12 cellular contexts compared by ENCODE assay signal in the genomic region with DNA sequence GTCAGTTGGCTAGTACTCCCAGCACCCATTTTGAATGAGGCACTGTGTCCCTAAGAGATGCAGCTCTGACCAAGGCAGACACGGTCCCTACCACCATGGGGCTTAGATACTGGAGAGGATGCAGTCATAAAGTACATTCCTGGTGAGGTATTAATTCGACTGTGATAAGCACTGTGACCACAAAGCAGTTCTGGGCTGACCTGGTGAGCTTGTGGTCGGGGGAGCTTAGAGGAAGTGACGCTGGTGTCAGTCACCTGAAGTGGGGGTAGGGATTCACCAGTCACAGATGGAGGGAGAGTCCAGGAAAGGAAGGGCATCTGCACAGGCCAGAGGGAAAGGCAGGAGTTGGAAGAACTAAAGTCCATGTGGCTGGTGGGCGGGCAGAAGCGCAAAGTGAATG. TPM values are rescaled to one million over a fixed set of nuclear protein-coding genes. Genes with fewer than 3 reads are reported as not detected.
A peak's percentile ranks its signal among the peaks of the same experiment; 100 is the strongest.
DNase-seq lines count a peak whose midpoint lies in the region; ATAC-seq, FAIRE-seq and TF ChIP-seq lines count a peak whose summit lies in the region.
"Had no signal": no experiment of that assay in that cellular context is flagged by ENCODE, and none has a peak within 500 bp of the region (broad histone marks: within the 10 kb centered on the region; RNA-seq: fewer than 3 reads in every experiment).

No MANE protein-coding gene starts in this region.

- peaks cover 82% of the 10 kb centered on the region for H3K79me2 ChIP-seq in keratinocyte (ENCODE audit: control insufficient read depth, insufficient read depth, low read length)

- no peaks in the 10 kb centered on the region for H3K27me3 Mint-ChIP-seq in activated CD4-positive, alpha-beta memory T cell treated with anti-CD3 and anti-CD28 coated beads, Interleukin-2, amount 10 ng/mL, durations not matched to agents 7 days and 5 days

- no peak overlapping the region for H3K4me3 Mint-ChIP-seq in activated CD4-positive, alpha-beta memory T cell treated with anti-CD3 and anti-CD28 coated beads, Interleukin-2, amount 10 ng/mL, durations not matched to agents 7 days and 5 days

- no peaks in the 10 kb centered on the region for H4K20me1 ChIP-seq in keratinocyte (ENCODE audit: control insufficient read depth, extremely low read depth, insufficient read depth, low read length)

- H3K27me3 ChIP-seq in keratinocyte (ENCODE audit: control insufficient read depth, extremely low read depth, insufficient read depth, low read length) = no peaks in the 10 kb centered on the region
- no peaks in the 10 kb centered on the region for H3K27me3 ChIP-seq in colonic mucosa
- H3K27me3 ChIP-seq: gastrocnemius medialis, tibial nerve had no signal

- H2AFZ ChIP-seq in keratinocyte (ENCODE audit: control insufficient read depth, low read length) = no peak overlapping the region

- CTCF ChIA-PET in activated CD4-positive, alpha-beta memory T cell treated with anti-CD3 and anti-CD28 coated beads, Interleukin-2, amount 10 ng/mL, durations not matched to agents 7 days and 5 days (lab: Charles Lee) = no interaction called here

- no peaks in the 10 kb centered on the region for H3K9me3 Mint-ChIP-seq in activated CD4-positive, alpha-beta memory T cell treated with anti-CD3 and anti-CD28 coated beads, Interleukin-2, amount 10 ng/mL, durations not matched to agents 7 days and 5 days

- H3K27ac ChIP-seq in keratinocyte (ENCODE audit: control insufficient read depth, insufficient read depth, low read length) (no peak overlapping the region), colonic mucosa (no peak overlapping the region)
- H3K27ac ChIP-seq: gastrocnemius medialis, tibial nerve had no signal

- POLR2A ChIA-PET in activated CD4-positive, alpha-beta memory T cell treated with anti-CD3 and anti-CD28 coated beads, Interleukin-2, amount 10 ng/mL, durations not matched to agents 7 days and 5 days (lab: Charles Lee) = no interaction called here

- no peak overlapping the region for H3K9ac ChIP-seq in keratinocyte (ENCODE audit: control insufficient read depth, extremely low read depth, insufficient read depth, low read length)
- H3K9ac ChIP-seq in colonic mucosa (ENCODE audit: low read depth in 2 of 2, low read length in 2 of 2) = no peak overlapping the region

- H3K36me3 Mint-ChIP-seq in activated CD4-positive, alpha-beta memory T cell treated with anti-CD3 and anti-CD28 coated beads, Interleukin-2, amount 10 ng/mL, durations not matched to agents 7 days and 5 days (ENCODE audit: low read depth) = peaks cover 6% of the 10 kb centered on the region

- no peak for DNase-seq in GM12892 (ENCODE audit: insufficient read length)
- peak; percentile 17 for DNase-seq in activated CD4-positive, alpha-beta memory T cell treated with anti-CD3 and anti-CD28 coated beads, Interleukin-2, amount 10 ng/mL, durations not matched to agents 7 days and 5 days
- DNase-seq in keratinocyte (ENCODE audit: low read depth, low spot score) = peak; percentile 61
- DNase-seq in left cardiac atrium = no peak
- DNase-seq in NCI-H526 (lab: John Stamatoyannopoulos, UW) = no peak
- no peak for DNase-seq in colonic mucosa
- no peak for DNase-seq in NCI-H2107 treated with DMSO at 0.1 percent for 48 hours (lab: John Stamatoyannopoulos, UW; ENCODE audit: unreplicated experiment)
- DNase-seq: gastrocnemius medialis; stimulated activated CD4-positive, alpha-beta T cell treated with anti-CD3 and anti-CD28 coated beads, Interleukin-1b, Interleukin-23, amount 100 ng/mL, for 48 hours; T1000 had no signal

- H3K36me3 ChIP-seq in keratinocyte (ENCODE audit: control insufficient read depth in 2 of 2, extremely low read depth in 1 of 2, insufficient read depth in 2 of 2, low read length in 2 of 2) (peaks cover 3 to 7% of the 10 kb centered on the region in 2 experiments), colonic mucosa (no peaks in the 10 kb centered on the region)
- H3K36me3 ChIP-seq: gastrocnemius medialis had no signal

- H3K4me1 Mint-ChIP-seq in activated CD4-positive, alpha-beta memory T cell treated with anti-CD3 and anti-CD28 coated beads, Interleukin-2, amount 10 ng/mL, durations not matched to agents 7 days and 5 days = peaks cover 45% of the 10 kb centered on the region

- TF ChIP-seq CTCF in keratinocyte (optimal IDR thresholded peaks at IDR 0.05 in 1 of 3, IDR thresholded peaks at IDR 0.05 in 1 of 3, conservative IDR thresholded peaks at IDR 0.05 in 1 of 3; ENCODE audit: extremely low read depth in 1 of 3, insufficient read depth in 2 of 3, low read length in 3 of 3) (no peak), colonic mucosa (IDR thresholded peaks at IDR 0.05) (no peak)

- intact Hi-C loops in left cardiac atrium (cut with DNase I) = no loop called here
- intact Hi-C loops in colonic mucosa (cut with DNase I) = no loop called here

- FAIRE-seq in GM12892 (lab: Jason Lieb, UNC) (peak; percentile 51), keratinocyte (lab: Jason Lieb, UNC) (no peak)

- no peaks in the 10 kb centered on the region for H3K9me1 ChIP-seq in keratinocyte (ENCODE audit: control insufficient read depth, extremely low read depth, insufficient read depth, low read length)

- H3K4me2 ChIP-seq in keratinocyte (ENCODE audit: control insufficient read depth, extremely low read depth, insufficient read depth, low read depth, low read length) = no peak overlapping the region

- dilution Hi-C loops in keratinocyte (cut with MboI; ENCODE audit: extremely low pct_ligation_motif_present, low sequenced_read_pairs) = no loop called here

- peaks cover 14% of the 10 kb centered on the region for H3K4me1 ChIP-seq in keratinocyte (ENCODE audit: control insufficient read depth, extremely low read depth, insufficient read depth, low read length)
- H3K4me1 ChIP-seq in colonic mucosa = peaks cover 7% of the 10 kb centered on the region

- ATAC-seq in HG02973 (IDR thresholded peaks at IDR 0.05; ENCODE audit: unreplicated experiment) = peak; percentile 55
- ATAC-seq in left cardiac atrium = no peak
- ATAC-seq: gastrocnemius medialis had no signal

- peak overlapping the region; percentile 37 for H3K27ac Mint-ChIP-seq in activated CD4-positive, alpha-beta memory T cell treated with anti-CD3 and anti-CD28 coated beads, Interleukin-2, amount 10 ng/mL, durations not matched to agents 7 days and 5 days

- no peak overlapping the region for H3K4me3 ChIP-seq in keratinocyte (ENCODE audit: control insufficient read depth in 2 of 3, extremely low read depth in 1 of 3, insufficient read depth in 2 of 3, low read depth in 1 of 3, low read length in 3 of 3)
- no peak overlapping the region for H3K4me3 ChIP-seq in colonic mucosa
- H3K4me3 ChIP-seq: gastrocnemius medialis, tibial nerve had no signal

- no peaks in the 10 kb centered on the region for H3K9me3 ChIP-seq in keratinocyte (ENCODE audit: control insufficient read depth, low read depth, low read length)
- H3K9me3 ChIP-seq in colonic mucosa = no peaks in the 10 kb centered on the region
- H3K9me3 ChIP-seq: gastrocnemius medialis, tibial nerve had no signal

- TF ChIP-seq POLR2A in GM12892 (IDR thresholded peaks at IDR 0.05; ENCODE audit: low read depth, low read length) = no peak

RNA-seq across cellular contexts. Expression of a gene that starts 15.8 kb away (rescaled TPM):
- polyA plus RNA-seq in GM12892 (2012; ENCODE audit: missing spikeins) = 0.21 TPM
- total RNA-seq in activated CD4-positive, alpha-beta memory T cell treated with anti-CD3 and anti-CD28 coated beads, Interleukin-2, amount 10 ng/mL, durations not matched to agents 7 days and 5 days = under 1 TPM in 1 of 2 experiments, not detected in 1; 0.18 TPM
- 0.79 to 1.4 TPM (median 1.3 TPM) in 3 replicates for polyA plus RNA-seq in keratinocyte
- polyA plus RNA-seq in keratinocyte (2011; ENCODE audit: low read depth) = 5.7 TPM
- polyA plus RNA-seq in keratinocyte (2011; cell fraction: cytosol; rRNA removed) = 0.86 and 2.1 TPM in 2 replicates
- 1.0 and 1.3 TPM in 2 replicates for polyA plus RNA-seq in keratinocyte (2011; cell fraction: nucleus; rRNA removed)
- polyA plus RNA-seq in keratinocyte (2012; ENCODE audit: low replicate concordance) = 0.52 and 1.4 TPM in 2 replicates
- 0.59 to 0.77 TPM in 2 of 3 replicates, not detected in the other for polyA minus RNA-seq in keratinocyte
- not detected for polyA minus RNA-seq in keratinocyte (2011; cell fraction: cytosol; rRNA and poly(A)+ RNA removed)
- not detected in 2 replicates for polyA minus RNA-seq in keratinocyte (2011; cell fraction: nucleus; rRNA and poly(A)+ RNA removed)
- total RNA-seq in left cardiac atrium = under 1 TPM; 0.31 to 0.53 TPM
- total RNA-seq in colonic mucosa = under 1 TPM in 1 of 2 donors, not detected in 1; 0.35 TPM

RNA-seq across cellular contexts. Expression of a gene that starts 57.7 kb away (rescaled TPM):
- polyA plus RNA-seq in GM12892 (2012; ENCODE audit: missing spikeins) = 4.1 TPM
- 10 to 100 TPM; 26.1 to 31.7 TPM for total RNA-seq in activated CD4-positive, alpha-beta memory T cell treated with anti-CD3 and anti-CD28 coated beads, Interleukin-2, amount 10 ng/mL, durations not matched to agents 7 days and 5 days
- polyA plus RNA-seq in keratinocyte = 4.1 to 6.8 TPM (median 5.2 TPM) in 3 replicates
- 4.4 TPM for polyA plus RNA-seq in keratinocyte (2011; ENCODE audit: low read depth)
- polyA plus RNA-seq in keratinocyte (2011; cell fraction: cytosol; rRNA removed) = 2.9 and 5.0 TPM in 2 replicates
- 5.6 and 6.7 TPM in 2 replicates for polyA plus RNA-seq in keratinocyte (2011; cell fraction: nucleus; rRNA removed)
- polyA plus RNA-seq in keratinocyte (2012; ENCODE audit: low replicate concordance) = 2.4 and 4.5 TPM in 2 replicates
- polyA minus RNA-seq in keratinocyte = 5.4 to 13.2 TPM (median 11.8 TPM) in 3 replicates
- polyA minus RNA-seq in keratinocyte (2011; cell fraction: cytosol; rRNA and poly(A)+ RNA removed) = 2.3 TPM
- 7.8 and 10.8 TPM in 2 replicates for polyA minus RNA-seq in keratinocyte (2011; cell fraction: nucleus; rRNA and poly(A)+ RNA removed)
- total RNA-seq in left cardiac atrium (10 to 100 TPM in 1 of 2 donors, 1 to 10 TPM in 1; 8.9 to 10.5 TPM), colonic mucosa (1 to 10 TPM; 5.2 to 5.7 TPM)

Comparison
In these comparisons a context has a peak if more than half of its experiments do, and no peak if none do; other contexts are left out.
1. DNase-seq: peak in activated CD4-positive, alpha-beta memory T cell treated with anti-CD3 and anti-CD28 coated beads, Interleukin-2, amount 10 ng/mL, durations not matched to agents 7 days and 5 days (single experiment) and keratinocyte (single experiment); none in GM12892 (single experiment), left cardiac atrium (single experiment), NCI-H526 (0 of 2), colonic mucosa (single experiment) and NCI-H2107 treated with DMSO at 0.1 percent for 48 hours (single experiment).